In the genomic region with DNA sequence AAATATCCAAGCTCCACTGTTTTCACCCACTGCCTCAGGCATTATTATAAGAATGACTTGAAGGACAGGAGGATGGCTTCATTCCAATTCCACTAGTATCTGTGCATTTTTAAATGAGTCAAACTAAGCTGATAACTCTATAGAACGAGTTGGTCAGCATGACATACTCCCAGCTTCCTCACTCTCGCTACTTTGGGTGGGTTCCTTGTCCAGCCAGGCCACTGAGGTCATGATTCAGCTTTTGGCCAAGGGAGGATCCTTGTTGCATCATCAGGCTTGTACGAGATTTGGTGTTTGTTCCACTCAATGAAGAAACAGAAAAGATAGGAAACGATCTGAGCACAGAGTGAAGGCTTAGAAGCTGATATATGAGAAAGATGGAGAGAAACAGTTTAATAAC, we compare ENCODE assay signal across 9 cellular contexts. TPM values are rescaled to one million over a fixed set of nuclear protein-coding genes. Genes with fewer than 3 reads are reported as not detected.
DNase-seq lines count a peak whose midpoint lies in the region; ATAC-seq and TF ChIP-seq lines count a peak whose summit lies in the region.
"Had no signal": no experiment of that assay in that cellular context is flagged by ENCODE, and none has a peak within 500 bp of the region (broad histone marks: within the 10 kb centered on the region; RNA-seq: fewer than 3 reads in every experiment).

No MANE protein-coding gene starts in this region.

- H3K36me3 ChIP-seq in muscle layer of colon (ENCODE audit: insufficient read depth, low read length), result no peaks in the 10 kb centered on the region

- no peaks in the 10 kb centered on the region for H3K27me3 Mint-ChIP-seq in activated T-cell treated with anti-CD3 and anti-CD28 coated beads, Interleukin-2, amount 50 U/mL, for 72 hours (ENCODE audit: low read depth)
- H3K27me3 Mint-ChIP-seq in activated T-cell treated with anti-CD3 and anti-CD28 coated beads, Interleukin-2, amount 50 U/mL, for 4 hours (ENCODE audit: low read depth), result no peaks in the 10 kb centered on the region

- H3K27ac ChIP-seq in muscle layer of colon (ENCODE audit: low read depth, low read length), result peak overlapping the region; percentile 78

- H3K9ac ChIP-seq in muscle layer of colon (ENCODE audit: low read length), result no peak overlapping the region

- no peak for DNase-seq in activated T-cell treated with anti-CD3 and anti-CD28 coated beads, Interleukin-2, amount 50 U/mL, for 72 hours
- no peak for DNase-seq in activated T-cell treated with anti-CD3 and anti-CD28 coated beads, Interleukin-2, amount 50 U/mL, for 4 hours
- DNase-seq in epithelial cell of esophagus (ENCODE audit: low read depth) (peak; percentile 67), NCI-H510A (lab: John Stamatoyannopoulos, UW) (no peak), RPMI8226 (no peak), nucleus accumbens (lab: John Stamatoyannopoulos, UW) (no peak)
- DNase-seq: activated CD4-positive, CD25-positive, alpha-beta regulatory T cell had no signal

- no peak for ATAC-seq in activated T-cell treated with anti-CD3 and anti-CD28 coated beads, Interleukin-2, amount 50 U/mL, for 72 hours (replicated peaks in 1 of 2)
- ATAC-seq in activated T-cell treated with anti-CD3 and anti-CD28 coated beads, Interleukin-2, amount 50 U/mL, for 4 hours, result no peak
- ATAC-seq in GM18502 (IDR thresholded peaks at IDR 0.05; ENCODE audit: poor library complexity, unreplicated experiment), result no peak

- peaks cover 8% of the 10 kb centered on the region in 2 donors for H3K36me3 Mint-ChIP-seq in activated T-cell treated with anti-CD3 and anti-CD28 coated beads, Interleukin-2, amount 50 U/mL, for 72 hours (ENCODE audit: insufficient read depth in 2 of 2)
- H3K36me3 Mint-ChIP-seq in activated T-cell treated with anti-CD3 and anti-CD28 coated beads, Interleukin-2, amount 50 U/mL, for 4 hours (ENCODE audit: insufficient read depth), result peaks cover 57% of the 10 kb centered on the region

- H3K27me3 ChIP-seq in muscle layer of colon (ENCODE audit: control insufficient read depth in 1 of 2, insufficient read depth in 2 of 2, low read length in 2 of 2), result no peaks in the 10 kb centered on the region

- H3K9me3 Mint-ChIP-seq in activated T-cell treated with anti-CD3 and anti-CD28 coated beads, Interleukin-2, amount 50 U/mL, for 72 hours, result no peaks in the 10 kb centered on the region
- no peaks in the 10 kb centered on the region for H3K9me3 Mint-ChIP-seq in activated T-cell treated with anti-CD3 and anti-CD28 coated beads, Interleukin-2, amount 50 U/mL, for 4 hours

- no peak for TF ChIP-seq CTCF in epithelial cell of esophagus (IDR thresholded peaks at IDR 0.05; ENCODE audit: insufficient read depth, low read depth, low read length, missing control alignments)

- H3K27ac Mint-ChIP-seq in activated T-cell treated with anti-CD3 and anti-CD28 coated beads, Interleukin-2, amount 50 U/mL, for 72 hours, result peak overlapping the region; percentile 1

- H3K4me1 ChIP-seq in muscle layer of colon (ENCODE audit: insufficient read depth, low read length), result peaks cover 55% of the 10 kb centered on the region

- no peak overlapping the region for H3K4me3 Mint-ChIP-seq in activated T-cell treated with anti-CD3 and anti-CD28 coated beads, Interleukin-2, amount 50 U/mL, for 72 hours
- H3K4me3 Mint-ChIP-seq in activated T-cell treated with anti-CD3 and anti-CD28 coated beads, Interleukin-2, amount 50 U/mL, for 4 hours, result no peak overlapping the region

- H3K9me3 ChIP-seq in muscle layer of colon (ENCODE audit: low read length), result no peaks in the 10 kb centered on the region

- no peak overlapping the region for H3K4me3 ChIP-seq in epithelial cell of esophagus (ENCODE audit: low read length)
- H3K4me3 ChIP-seq in muscle layer of colon (ENCODE audit: low read depth in 1 of 2, low read length in 2 of 2), result no peak overlapping the region

- peaks cover 43% of the 10 kb centered on the region for H3K4me1 Mint-ChIP-seq in activated T-cell treated with anti-CD3 and anti-CD28 coated beads, Interleukin-2, amount 50 U/mL, for 72 hours (ENCODE audit: low read depth)
- peaks cover 45% of the 10 kb centered on the region for H3K4me1 Mint-ChIP-seq in activated T-cell treated with anti-CD3 and anti-CD28 coated beads, Interleukin-2, amount 50 U/mL, for 4 hours (ENCODE audit: low read depth)

RNA-seq across cellular contexts. Expression of gene NEDD9, which starts 19.8 kb away (rescaled TPM):
- 10 to 100 TPM; 20.8 to 36.4 TPM for total RNA-seq in activated T-cell treated with anti-CD3 and anti-CD28 coated beads, Interleukin-2, amount 50 U/mL, for 72 hours
- total RNA-seq in activated T-cell treated with anti-CD3 and anti-CD28 coated beads, Interleukin-2, amount 50 U/mL, for 4 hours, result 10 to 100 TPM; 19.1 to 31.6 (median 31.5) TPM
